Comparison of ENCODE assay signal across 21 cellular contexts in the genomic region with DNA sequence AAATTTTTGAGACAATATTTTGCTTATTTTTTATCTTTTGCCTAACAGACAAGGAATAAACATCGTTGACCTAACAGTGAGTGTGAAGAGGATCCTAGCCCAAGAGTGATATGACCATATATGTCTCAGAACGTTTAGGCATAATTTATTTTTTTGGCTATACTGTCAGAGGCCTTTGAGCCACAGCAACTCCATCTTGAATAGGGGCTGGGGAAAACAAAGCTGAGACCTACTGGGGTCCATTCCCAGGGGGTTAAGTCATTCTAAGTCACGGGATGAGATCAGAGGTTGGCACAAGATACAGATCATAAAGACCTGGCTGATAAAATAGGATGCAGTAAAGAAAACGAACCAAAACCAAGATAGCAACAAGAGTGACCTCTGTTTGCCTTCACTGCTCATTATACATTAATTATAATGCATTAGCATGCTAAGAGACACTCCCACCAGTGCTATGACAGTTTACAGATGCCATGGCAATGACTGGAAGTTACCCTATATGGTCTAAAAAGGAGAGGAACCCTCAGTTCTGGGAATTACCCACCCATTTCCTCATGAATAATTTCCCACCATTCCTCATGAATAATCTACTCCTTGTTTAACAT.
DNase-seq lines count a peak whose midpoint lies in the region; ATAC-seq and TF ChIP-seq lines count a peak whose summit lies in the region.
"Had no signal": no experiment of that assay in that cellular context is flagged by ENCODE, and none has a peak within 500 bp of the region (broad histone marks: within the 10 kb centered on the region; RNA-seq: fewer than 3 reads in every experiment).

No MANE protein-coding gene starts in this region.

- H3K27ac ChIP-seq in HUES64 (ENCODE audit: low read depth, low read length) (peak overlapping the region; percentile 64; the same call in 1 of the 2 replicates), mesenchymal stem cell (ENCODE audit: low read length, poor library complexity, severe bottlenecking) (no peak overlapping the region)
- H3K27ac ChIP-seq: BLaER1, GM23248, HL-60 had no signal

- no peak overlapping the region for H4K91ac ChIP-seq in mesenchymal stem cell (ENCODE audit: low read length)

- peaks cover 43% of the 10 kb centered on the region for H3K4me1 ChIP-seq in HUES64 (ENCODE audit: insufficient read depth, low read length)
- no peaks in the 10 kb centered on the region for H3K4me1 ChIP-seq in mesenchymal stem cell (ENCODE audit: control insufficient read depth, insufficient read depth, low read depth, low read length)
- H3K4me1 ChIP-seq: BLaER1 had no signal

- no peaks in the 10 kb centered on the region for H3K9me3 ChIP-seq in HUES64 (ENCODE audit: insufficient read depth, low read depth, low read length)
- no peaks in the 10 kb centered on the region for H3K9me3 ChIP-seq in mesenchymal stem cell (ENCODE audit: control insufficient read depth, low read length)
- no peaks in the 10 kb centered on the region for H3K9me3 ChIP-seq in MG63
- H3K9me3 ChIP-seq: BLaER1 had no signal

- H2BK12ac ChIP-seq in mesenchymal stem cell (ENCODE audit: low read length in 2 of 2) = no peak overlapping the region

- H3K4me1 Mint-ChIP-seq in WTC11 = peaks cover 53% of the 10 kb centered on the region
- H3K4me1 Mint-ChIP-seq: CD8-positive, alpha-beta memory T cell had no signal

- H3K27ac Mint-ChIP-seq in WTC11 = peak overlapping the region; percentile 51
- H3K27ac Mint-ChIP-seq: CD8-positive, alpha-beta memory T cell had no signal

- no peak for ATAC-seq in WTC11
- ATAC-seq in GM21737 (IDR thresholded peaks at IDR 0.05; ENCODE audit: unreplicated experiment) = no peak

- H4K8ac ChIP-seq in mesenchymal stem cell (ENCODE audit: low read length) = no peak overlapping the region

- WGBS in HUES64 = 86% methylated on average over 4 of the region's 4 CpGs
- WGBS in mesenchymal stem cell = 66% methylated on average over 4 of the region's 4 CpGs

- no peaks in the 10 kb centered on the region for H3K36me3 ChIP-seq in HUES64 (ENCODE audit: insufficient read depth, low read length)
- no peaks in the 10 kb centered on the region for H3K36me3 ChIP-seq in mesenchymal stem cell (ENCODE audit: control insufficient read depth in 1 of 2, insufficient read depth in 2 of 2, low read depth in 1 of 2, low read length in 2 of 2)
- H3K36me3 ChIP-seq in MG63 = no peaks in the 10 kb centered on the region
- H3K36me3 ChIP-seq: BLaER1 had no signal

- H3K36me3 Mint-ChIP-seq in WTC11 = no peaks in the 10 kb centered on the region
- H3K36me3 Mint-ChIP-seq: CD8-positive, alpha-beta memory T cell had no signal

- CTCF ChIA-PET in WTC11 (lab: Charles Lee) = no interaction called here

- POLR2A ChIA-PET in WTC11 (lab: Charles Lee) = no interaction called here

- H2AK5ac ChIP-seq in mesenchymal stem cell (ENCODE audit: low read length, severe bottlenecking) = no peak overlapping the region

- H2BK5ac ChIP-seq in mesenchymal stem cell (ENCODE audit: low read depth, low read length, poor library complexity, severe bottlenecking) = no peak overlapping the region

- H2BK120ac ChIP-seq in mesenchymal stem cell (ENCODE audit: low read depth, low read length) = no peak overlapping the region

- no peaks in the 10 kb centered on the region for H3K9me3 Mint-ChIP-seq in WTC11

- no peak for TF ChIP-seq CTCF in WTC11 (IDR thresholded peaks at IDR 0.05)

- no peak overlapping the region for H3K4ac ChIP-seq in mesenchymal stem cell (ENCODE audit: low read depth in 1 of 2, low read length in 2 of 2)

- H3K9ac ChIP-seq in HUES64 (ENCODE audit: low read depth, low read length) (no peak overlapping the region), mesenchymal stem cell (ENCODE audit: low read length) (no peak overlapping the region)
- H3K9ac ChIP-seq: BLaER1, GM23248 had no signal

- no peaks in the 10 kb centered on the region for H3K79me1 ChIP-seq in mesenchymal stem cell (replicated peaks; ENCODE audit: low read length, poor library complexity, severe bottlenecking)

- H3K14ac ChIP-seq in mesenchymal stem cell (ENCODE audit: low read length in 2 of 2) = no peak overlapping the region

- H3K4me3 Mint-ChIP-seq in WTC11 = no peak overlapping the region
- H3K4me3 Mint-ChIP-seq: CD8-positive, alpha-beta memory T cell had no signal

- no peak overlapping the region for H2AFZ ChIP-seq in mesenchymal stem cell (ENCODE audit: low read depth, low read length)
- H2AFZ ChIP-seq: GM23248 had no signal

- no peak overlapping the region for H2BK15ac ChIP-seq in mesenchymal stem cell (ENCODE audit: low read depth, poor library complexity, severe bottlenecking)

- no peak overlapping the region for H3K4me3 ChIP-seq in HUES64 (ENCODE audit: low read length)
- H3K4me3 ChIP-seq in mesenchymal stem cell (ENCODE audit: insufficient read depth in 1 of 2, low read depth in 1 of 2, low read length in 2 of 2) = no peak overlapping the region
- H3K4me3 ChIP-seq in MG63 = no peak overlapping the region
- H3K4me3 ChIP-seq: BLaER1, GM23248 had no signal

- H3K27me3 ChIP-seq in HUES64 (ENCODE audit: insufficient read depth, low read length) (no peaks in the 10 kb centered on the region), mesenchymal stem cell (ENCODE audit: control insufficient read depth in 1 of 2, insufficient read depth in 1 of 2, low read length in 2 of 2) (no peaks in the 10 kb centered on the region), MG63 (no peaks in the 10 kb centered on the region; the same call in 1 of the 2 replicates)
- H3K27me3 ChIP-seq: BLaER1 had no signal

- no peak overlapping the region for H3K4me2 ChIP-seq in mesenchymal stem cell (ENCODE audit: low read length, poor library complexity, severe bottlenecking)
- H3K4me2 ChIP-seq: BLaER1 had no signal

- H3K27me3 Mint-ChIP-seq in WTC11 (ENCODE audit: low read depth) = no peaks in the 10 kb centered on the region
- H3K27me3 Mint-ChIP-seq: CD8-positive, alpha-beta memory T cell had no signal

- no peak overlapping the region for H3K23ac ChIP-seq in mesenchymal stem cell (ENCODE audit: low read length in 2 of 2)

- DNase-seq in ELR (ENCODE audit: low read depth) (peak; percentile 48), WTC11 (ENCODE audit: low spot score) (no peak), mesenchymal stem cell (peak; percentile 10), NCI-H345 treated with DMSO at 0.1 percent for 48 hours (lab: John Stamatoyannopoulos, UW; ENCODE audit: unreplicated experiment) (no peak), MG63 (no peak), ureter (ENCODE audit: low spot score) (no peak)
- DNase-seq: 8988T; CD8-positive, alpha-beta memory T cell; DMS79 treated with DMSO at 0.1 percent for 48 hours; GM23248; NCI-H1105; NCI-H1694 treated with DMSO at 0.1 percent for 48 hours; NCI-H2107; NCI-H2227 treated with DMSO at 0.1 percent for 48 hours; NCI-H524 treated with DMSO at 0.1 percent for 48 hours; NK-92 treated with Interleukin-12 subunit alpha and Interleukin-12 subunit beta, amount 100 ng/mL, for 24 hours; RPMI8226 had no signal

- H3K18ac ChIP-seq in mesenchymal stem cell (ENCODE audit: low read depth in 1 of 2, low read length in 2 of 2) = no peak overlapping the region

TF ChIP-seq in WTC11, 78 proteins besides CTCF, POLR2A, EP300 and RAD21:
- TF ChIP-seq ZNF423 (CRISPR knock-in tag; IDR thresholded peaks at IDR 0.05) (0 out of 2 replicates have a peak, but pooled peaks have one; percentile 3), ATF1 (CRISPR knock-in tag; IDR thresholded peaks at IDR 0.05) (no peak), MXD4 (CRISPR knock-in tag; IDR thresholded peaks at IDR 0.05; ENCODE audit: borderline replicate concordance) (peak; percentile 80; the same call in 1 of the 2 replicates)
- TF ChIP-seq, protein P1, sequence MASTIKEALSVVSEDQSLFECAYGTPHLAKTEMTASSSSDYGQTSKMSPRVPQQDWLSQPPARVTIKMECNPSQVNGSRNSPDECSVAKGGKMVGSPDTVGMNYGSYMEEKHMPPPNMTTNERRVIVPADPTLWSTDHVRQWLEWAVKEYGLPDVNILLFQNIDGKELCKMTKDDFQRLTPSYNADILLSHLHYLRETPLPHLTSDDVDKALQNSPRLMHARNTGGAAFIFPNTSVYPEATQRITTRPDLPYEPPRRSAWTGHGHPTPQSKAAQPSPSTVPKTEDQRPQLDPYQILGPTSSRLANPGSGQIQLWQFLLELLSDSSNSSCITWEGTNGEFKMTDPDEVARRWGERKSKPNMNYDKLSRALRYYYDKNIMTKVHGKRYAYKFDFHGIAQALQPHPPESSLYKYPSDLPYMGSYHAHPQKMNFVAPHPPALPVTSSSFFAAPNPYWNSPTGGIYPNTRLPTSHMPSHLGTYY (CRISPR knock-in tag; IDR thresholded peaks at IDR 0.05) = 0 out of 2 replicates have a peak, but pooled peaks have one; percentile 21

Comparison
In these comparisons a context has a peak if more than half of its experiments do, and no peak if none do; other contexts are left out.
1. DNase-seq: peak in ELR (single experiment) and mesenchymal stem cell (single experiment); none in WTC11 (single experiment), NCI-H345 treated with DMSO at 0.1 percent for 48 hours (single experiment), MG63 (single experiment) and ureter (single experiment).